In genomic region chr9:33101104-33101951, GRCh38 we compare ENCODE assay signal across 10 cellular contexts. TPM values are rescaled to one million over a fixed set of nuclear protein-coding genes. Genes with fewer than 3 reads are reported as not detected.
DNase-seq lines count a peak whose midpoint lies in the region; FAIRE-seq and TF ChIP-seq lines count a peak whose summit lies in the region.
"Had no signal": no experiment of that assay in that cellular context is flagged by ENCODE, and none has a peak within 500 bp of the region (broad histone marks: within the 10 kb centered on the region; RNA-seq: fewer than 3 reads in every experiment).

No MANE protein-coding gene starts in this region.

- peak overlapping the region; percentile 45 for H2AFZ ChIP-seq in mammary epithelial cell (ENCODE audit: low read depth, low read length)

- in situ Hi-C loops in mammary epithelial cell (cut with MboI; ENCODE audit: low sequenced_read_pairs in 2 of 2), result loop anchor here in 1 of 2 donors (10.0 kb wide), 1 partner anchor 113 kb away; no protein-coding TSS in a partner anchor

- no TSS peak for BruUV-seq in mammary epithelial cell (replicated peaks; lab: Mats Ljungman, UMichigan)

- 26% methylated on average over 7 of the region's 10 CpGs for WGBS in mammary epithelial cell (ENCODE audit: low coverage, missing lambda C conversion rate)

- H3K9ac ChIP-seq in mammary epithelial cell (ENCODE audit: insufficient read depth, low read length), result no peak overlapping the region

- no peaks in the 10 kb centered on the region for H3K9me3 ChIP-seq in mammary epithelial cell (replicated peaks; ENCODE audit: insufficient read depth, low read length)
- no peaks in the 10 kb centered on the region for H3K9me3 ChIP-seq in tibial artery
- H3K9me3 ChIP-seq in effector memory CD4-positive, alpha-beta T cell (ENCODE audit: control insufficient read depth, low read length), result no peaks in the 10 kb centered on the region

- H4K20me1 ChIP-seq in mammary epithelial cell (ENCODE audit: insufficient read depth, low read length), result no peaks in the 10 kb centered on the region

- H3K79me2 ChIP-seq in mammary epithelial cell (ENCODE audit: insufficient read depth, low read length), result no peaks in the 10 kb centered on the region

- H3K36me3 ChIP-seq in mammary epithelial cell (ENCODE audit: insufficient read depth, low read length) (no peaks in the 10 kb centered on the region), tibial artery (no peaks in the 10 kb centered on the region)
- no peaks in the 10 kb centered on the region for H3K36me3 ChIP-seq in effector memory CD4-positive, alpha-beta T cell (ENCODE audit: control insufficient read depth, insufficient read depth, low read length)

- CTCF ChIA-PET in mammary epithelial cell (lab: Charles Lee; ENCODE audit: low non-redundant PET), result interaction anchor here (0.6 kb wide), 1 partner anchor 29 kb away, joined by 3 read pairs; no protein-coding TSS in a partner anchor

- H3K4me3 ChIP-seq in mammary epithelial cell (replicated peaks in 1 of 3; ENCODE audit: insufficient read depth in 1 of 3, low read depth in 2 of 3, low read length in 3 of 3) (no peak overlapping the region), tibial artery (no peak overlapping the region)
- no peak overlapping the region for H3K4me3 ChIP-seq in effector memory CD4-positive, alpha-beta T cell (ENCODE audit: insufficient read depth, low read depth, low read length, poor library complexity, severe bottlenecking)

- peak overlapping the region; percentile 68 for H3K27ac ChIP-seq in mammary epithelial cell (ENCODE audit: insufficient read depth, low read depth, low read length)
- H3K27ac ChIP-seq in tibial artery, result peak overlapping the region; percentile 21 to 43
- no peak overlapping the region for H3K27ac ChIP-seq in effector memory CD4-positive, alpha-beta T cell (ENCODE audit: insufficient read depth, low read length, poor library complexity, severe bottlenecking)

- no peak for FAIRE-seq in HTR-8/SVneo (lab: Jason Lieb, UNC)
- FAIRE-seq: GM12891 had no signal

- H3K4me2 ChIP-seq in mammary epithelial cell (ENCODE audit: insufficient read depth, low read depth, low read length), result no peak overlapping the region

- DNase-seq in HTR-8/SVneo (ENCODE audit: insufficient read length, low spot score) (peak; percentile 24), mammary epithelial cell (peak; percentile 64), kidney glomerular epithelial cell (lab: John Stamatoyannopoulos, UW) (peak; percentile 46), tibial artery (no peak), T-helper 2 cell (no peak), midbrain (lab: John Stamatoyannopoulos, UW) (no peak), NAMALWA (ENCODE audit: low spot score) (no peak)
- no peak for DNase-seq in effector memory CD4-positive, alpha-beta T cell
- DNase-seq: NCI-H82 had no signal

- TF ChIP-seq CTCF in mammary epithelial cell (conservative IDR thresholded peaks at IDR 0.05 in 1 of 2, IDR thresholded peaks at IDR 0.05 in 1 of 2; ENCODE audit: extremely low read depth in 1 of 2, insufficient read depth in 1 of 2, low read depth in 1 of 2, low read length in 2 of 2), result no peak
- TF ChIP-seq CTCF in tibial artery (IDR thresholded peaks at IDR 0.05), result no peak

- H3K27me3 ChIP-seq in mammary epithelial cell (ENCODE audit: insufficient read depth, low read length), result no peaks in the 10 kb centered on the region
- H3K27me3 ChIP-seq in tibial artery, result no peaks in the 10 kb centered on the region
- no peaks in the 10 kb centered on the region for H3K27me3 ChIP-seq in effector memory CD4-positive, alpha-beta T cell (replicated peaks; ENCODE audit: control insufficient read depth, insufficient read depth, low read length, poor library complexity, severe bottlenecking)

- intact Hi-C loops in mammary epithelial cell (cut with micrococcal nuclease) (no loop called here), tibial artery (cut with DNase I; ENCODE audit: low total_unique reads) (no loop called here)

- peaks cover 19% of the 10 kb centered on the region for H3K4me1 ChIP-seq in mammary epithelial cell (ENCODE audit: insufficient read depth, low read length)
- H3K4me1 ChIP-seq in tibial artery, result peaks cover 0 to 38% (median 25%) of the 10 kb centered on the region in 4 donors
- no peaks in the 10 kb centered on the region for H3K4me1 ChIP-seq in effector memory CD4-positive, alpha-beta T cell (ENCODE audit: control insufficient read depth, insufficient read depth, low read length, poor library complexity, severe bottlenecking)

- dilution Hi-C loops in mammary epithelial cell (cut with HindIII; ENCODE audit: low sequenced_read_pairs), result no loop called here

RNA-seq across cellular contexts. Expression of gene SMU1, which starts 24.9 kb away (rescaled TPM):
- total RNA-seq in mammary epithelial cell, result 10 to 100 TPM; 18.0 to 28.3 TPM
- polyA plus RNA-seq in mammary epithelial cell, result 11.3 TPM
- 15.8 TPM for polyA minus RNA-seq in mammary epithelial cell

Comparison
In these comparisons a context has a peak if more than half of its experiments do, and no peak if none do; other contexts are left out.
1. DNase-seq: peak in HTR-8/SVneo (single experiment), mammary epithelial cell (single experiment) and kidney glomerular epithelial cell (single experiment); none in tibial artery (0 of 2), T-helper 2 cell (0 of 5), effector memory CD4-positive, alpha-beta T cell (0 of 3), midbrain (single experiment) and NAMALWA (single experiment).